ENCODE assay signal across 8 cellular contexts in the genomic region with DNA sequence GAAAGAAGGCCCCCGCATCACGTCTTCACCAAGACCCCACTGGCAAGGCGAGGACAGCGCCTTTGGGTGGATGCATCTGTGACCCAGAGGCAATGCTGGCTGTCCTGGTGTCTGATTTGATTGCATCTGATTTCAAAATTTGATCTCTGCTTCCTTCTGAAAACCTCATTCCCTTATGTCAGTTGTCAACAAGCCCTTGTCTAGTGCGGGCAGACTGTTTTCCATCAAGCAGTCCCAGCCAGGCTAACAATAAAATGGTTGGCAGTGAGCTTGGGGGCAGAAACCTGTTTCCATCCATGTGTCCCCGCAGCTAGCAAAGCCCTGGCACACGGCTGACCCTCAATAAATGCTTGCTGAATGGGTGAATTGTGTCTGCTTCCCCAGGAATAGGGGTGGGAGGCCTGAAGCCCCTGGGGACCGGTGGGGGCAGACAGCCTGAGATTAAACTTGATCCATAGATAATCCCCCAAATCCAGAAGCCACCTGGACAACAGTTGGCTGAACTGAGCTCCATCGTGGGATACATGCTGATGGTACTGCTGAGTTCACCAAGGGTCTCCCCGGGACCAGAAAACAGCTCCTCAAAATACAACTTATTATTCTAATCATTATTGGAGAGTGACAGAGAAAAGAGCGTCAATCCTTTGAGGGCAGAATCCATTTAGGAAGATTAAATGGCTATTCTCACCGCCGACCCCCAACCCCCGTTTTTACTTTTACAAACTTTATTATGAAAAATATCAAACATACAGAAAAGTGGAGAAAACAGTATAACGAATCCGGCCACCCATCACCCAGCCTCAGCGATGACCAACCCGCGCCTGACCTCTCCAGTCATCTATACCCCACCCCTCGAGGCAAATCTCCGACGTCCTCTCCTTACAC. TPM values are rescaled to one million over a fixed set of nuclear protein-coding genes. Genes with fewer than 3 reads are reported as not detected.
DNase-seq lines count a peak whose midpoint lies in the region; ATAC-seq lines count a peak whose summit lies in the region.

No MANE protein-coding gene starts in this region.

- peaks cover 35% of the 10 kb centered on the region for H3K4me1 Mint-ChIP-seq in activated T-helper 17 cell treated with anti-CD3 and anti-CD28 coated beads, Interleukin-2, amount 50 U/mL, for 72 hours
- H3K4me1 Mint-ChIP-seq in stimulated activated naive B cell treated with anti-CD40 and anti-IgM and Interleukin-4, amounts not matched to agents 10 μg/mL and 1 μg/mL and 100 μg/mL, for 72 hours, result peaks cover 56 to 82% of the 10 kb centered on the region in 2 donors

- H3K9me3 ChIP-seq in iPS-18a (ENCODE audit: control insufficient read depth, low read depth, low read length), result no peaks in the 10 kb centered on the region

- peak overlapping the region; percentile 95 for H3K4me3 Mint-ChIP-seq in activated T-helper 17 cell treated with anti-CD3 and anti-CD28 coated beads, Interleukin-2, amount 50 U/mL, for 72 hours
- H3K4me3 Mint-ChIP-seq in stimulated activated naive B cell treated with anti-CD40 and anti-IgM and Interleukin-4, amounts not matched to agents 10 μg/mL and 1 μg/mL and 100 μg/mL, for 72 hours, result peak overlapping the region; percentile 83 to 90

- peak overlapping the region; percentile 68 for H3K4me3 ChIP-seq in iPS-18a (ENCODE audit: low read length)

- H3K9me3 Mint-ChIP-seq in activated T-helper 17 cell treated with anti-CD3 and anti-CD28 coated beads, Interleukin-2, amount 50 U/mL, for 72 hours, result no peaks in the 10 kb centered on the region
- H3K9me3 Mint-ChIP-seq in stimulated activated naive B cell treated with anti-CD40 and anti-IgM and Interleukin-4, amounts not matched to agents 10 μg/mL and 1 μg/mL and 100 μg/mL, for 72 hours, result peaks cover 0 to 2% of the 10 kb centered on the region in 2 donors

- H3K4me1 ChIP-seq in iPS-18a (ENCODE audit: control insufficient read depth, low read depth, low read length), result peaks cover 35% of the 10 kb centered on the region

- no peak for ATAC-seq in activated T-helper 17 cell treated with anti-CD3 and anti-CD28 coated beads, Interleukin-2, amount 50 U/mL, for 72 hours (replicated peaks)
- ATAC-seq in stimulated activated naive B cell treated with anti-CD40 and anti-IgM and Interleukin-4, amounts not matched to agents 10 μg/mL and 1 μg/mL and 100 μg/mL, for 72 hours (replicated peaks), result no peak

- peak; percentile 35 for DNase-seq in activated T-cell treated with anti-CD3 and anti-CD28 coated beads, Interleukin-2, amount 50 U/mL, for 1 hour
- no peak for DNase-seq in activated T-cell treated with anti-CD3 and anti-CD28 coated beads, Interleukin-2, amount 50 U/mL, for 48 hours
- DNase-seq in stimulated activated naive B cell treated with anti-CD40 and anti-IgM and Interleukin-4, amounts not matched to agents 10 μg/mL and 1 μg/mL and 100 μg/mL, for 72 hours, result no peak
- DNase-seq in HUDEP-2 (lab: John Stamatoyannopoulos, UW; ENCODE audit: unreplicated experiment in 76 of 76) (no peak), HuH-7.5 (ENCODE audit: low spot score) (no peak)
- no peak for DNase-seq in stimulated activated CD4-positive, alpha-beta T cell treated with anti-CD3 and anti-CD28 coated beads, Interleukin-1b, Interleukin-23, amount 100 ng/mL, for 48 hours

- H3K27me3 Mint-ChIP-seq in activated T-helper 17 cell treated with anti-CD3 and anti-CD28 coated beads, Interleukin-2, amount 50 U/mL, for 72 hours, result no peaks in the 10 kb centered on the region
- no peaks in the 10 kb centered on the region for H3K27me3 Mint-ChIP-seq in stimulated activated naive B cell treated with anti-CD40 and anti-IgM and Interleukin-4, amounts not matched to agents 10 μg/mL and 1 μg/mL and 100 μg/mL, for 72 hours

- peaks cover 65% of the 10 kb centered on the region for H3K36me3 Mint-ChIP-seq in activated T-helper 17 cell treated with anti-CD3 and anti-CD28 coated beads, Interleukin-2, amount 50 U/mL, for 72 hours (ENCODE audit: low read depth)
- H3K36me3 Mint-ChIP-seq in stimulated activated naive B cell treated with anti-CD40 and anti-IgM and Interleukin-4, amounts not matched to agents 10 μg/mL and 1 μg/mL and 100 μg/mL, for 72 hours, result peaks cover 28 to 34% of the 10 kb centered on the region in 2 donors

- no peaks in the 10 kb centered on the region for H3K36me3 ChIP-seq in iPS-18a (ENCODE audit: control insufficient read depth, low read depth, low read length)

- H3K27ac Mint-ChIP-seq in activated T-helper 17 cell treated with anti-CD3 and anti-CD28 coated beads, Interleukin-2, amount 50 U/mL, for 72 hours, result peak overlapping the region; percentile 95
- H3K27ac Mint-ChIP-seq in stimulated activated naive B cell treated with anti-CD40 and anti-IgM and Interleukin-4, amounts not matched to agents 10 μg/mL and 1 μg/mL and 100 μg/mL, for 72 hours, result peak overlapping the region; percentile 91

- H3K27ac ChIP-seq in iPS-18a (ENCODE audit: low read length), result no peak overlapping the region

- peaks cover 40% of the 10 kb centered on the region for H3K27me3 ChIP-seq in iPS-18a (ENCODE audit: control insufficient read depth, insufficient read depth, low read length)

- peak overlapping the region; percentile 59 for H3K9ac ChIP-seq in iPS-18a (ENCODE audit: low read length)

RNA-seq across cellular contexts. Expression of a gene that starts 0.9 kb away (rescaled TPM):
- 100 to 1,000 TPM in 1 of 2 donors, 10 to 100 TPM in 1; 43.2 to 107 TPM for total RNA-seq in activated T-helper 17 cell treated with anti-CD3 and anti-CD28 coated beads, Interleukin-2, amount 50 U/mL, for 72 hours
